Comparison of ENCODE assay signal across 24 cellular contexts in the genomic region with DNA sequence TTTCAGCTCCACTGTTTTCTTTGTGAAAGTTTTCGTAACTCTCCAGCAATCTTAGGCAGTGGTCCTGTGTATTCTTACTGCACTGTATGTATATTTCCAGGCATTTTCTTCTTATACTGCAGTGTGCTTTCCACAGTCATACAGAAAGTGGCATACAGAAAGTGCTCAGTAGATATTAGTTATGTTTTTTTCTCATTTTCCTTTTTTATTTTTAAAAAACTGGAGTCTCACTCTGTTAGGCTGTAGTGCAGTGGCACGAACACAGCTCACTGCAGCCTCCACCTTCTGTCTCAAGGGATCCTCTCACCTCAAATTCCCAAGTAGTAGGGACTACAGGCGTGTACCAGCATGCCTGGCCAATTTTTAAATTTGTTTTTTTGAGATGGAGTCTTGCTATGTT.
DNase-seq lines count a peak whose midpoint lies in the region; ATAC-seq and TF ChIP-seq lines count a peak whose summit lies in the region.
"Had no signal": no experiment of that assay in that cellular context is flagged by ENCODE, and none has a peak within 500 bp of the region (broad histone marks: within the 10 kb centered on the region; RNA-seq: fewer than 3 reads in every experiment).

No MANE protein-coding gene starts in this region.

- intact Hi-C loops in activated CD4-positive, alpha-beta T cell treated with anti-CD3 and anti-CD28 coated beads for 36 hours (cut with DNase I, micrococcal nuclease), result no loop called here
- intact Hi-C loops in left lung (cut with DNase I), result no loop called here

- peak; percentile 39 for ATAC-seq in activated CD4-positive, alpha-beta T cell treated with anti-CD3 and anti-CD28 coated beads for 36 hours
- ATAC-seq in HG02642 (IDR thresholded peaks at IDR 0.05; ENCODE audit: poor library complexity, unreplicated experiment) (peak; percentile 55), left lung (no peak)
- ATAC-seq: left cardiac atrium had no signal

- peaks cover 1% of the 10 kb centered on the region for H3K36me3 Mint-ChIP-seq in activated CD4-positive, alpha-beta T cell treated with anti-CD3 and anti-CD28 coated beads for 36 hours (ENCODE audit: low read depth)
- H3K36me3 Mint-ChIP-seq in neural progenitor cell, result no peaks in the 10 kb centered on the region

- DNase-seq in activated CD4-positive, alpha-beta T cell treated with anti-CD3 and anti-CD28 coated beads for 36 hours, result no peak
- no peak for DNase-seq in activated CD4-positive, alpha-beta T cell treated with anti-CD3 and anti-CD28 coated beads, Interleukin-2, amount 50 U/mL, for 48 hours
- DNase-seq in NCI-H2171 treated with DMSO at 0.1 percent for 48 hours (lab: John Stamatoyannopoulos, UW) (peak; percentile 52), neural progenitor cell (ENCODE audit: low spot score) (no peak), putamen (ENCODE audit: low spot score) (no peak), left lung (no peak), NOMO-1 (lab: John Stamatoyannopoulos, UW; ENCODE audit: unreplicated experiment in 2 of 2) (no peak)
- DNase-seq: 8988T; activated CD4-positive, alpha-beta T cell treated with anti-CD3 and anti-CD28 coated beads, Interleukin-2, amount 10 ng/mL, durations not matched to agents 24 days and 14 days; activated naive CD4-positive, alpha-beta T cell treated with Interleukin-2 at 50 U/mL for 16 hours; effector CD8-positive, alpha-beta T cell; GOT3; left cardiac atrium; midbrain; NCI-H1092; NCI-H2029 treated with DMSO at 0.1 percent for 48 hours; NCI-H524; small intestine; stimulated activated CD4-positive, alpha-beta T cell treated with anti-CD3 and anti-CD28 coated beads, Interleukin-4, amount 100 ng/mL, for 24 hours; SW 1271; uterus had no signal

- no peaks in the 10 kb centered on the region for H3K79me2 ChIP-seq in neural progenitor cell (ENCODE audit: low read depth)

- no peaks in the 10 kb centered on the region for H3K36me3 ChIP-seq in neural progenitor cell
- H3K36me3 ChIP-seq in left lung, result no peaks in the 10 kb centered on the region
- H3K36me3 ChIP-seq: uterus had no signal

- peaks cover 18% of the 10 kb centered on the region for H3K4me1 Mint-ChIP-seq in activated CD4-positive, alpha-beta T cell treated with anti-CD3 and anti-CD28 coated beads for 36 hours
- H3K4me1 Mint-ChIP-seq in neural progenitor cell, result no peaks in the 10 kb centered on the region

- H3K27ac Mint-ChIP-seq in activated CD4-positive, alpha-beta T cell treated with anti-CD3 and anti-CD28 coated beads for 36 hours, result no peak overlapping the region
- H3K27ac Mint-ChIP-seq in neural progenitor cell, result no peak overlapping the region
- H3K27ac Mint-ChIP-seq: activated CD4-positive, alpha-beta T cell treated with anti-CD3 and anti-CD28 coated beads, Interleukin-2, amount 10 ng/mL, durations not matched to agents 24 days and 14 days had no signal

- H3K27me3 ChIP-seq in neural progenitor cell (no peaks in the 10 kb centered on the region), left lung (no peaks in the 10 kb centered on the region)
- H3K27me3 ChIP-seq: uterus had no signal

- H3K9me3 ChIP-seq in neural progenitor cell (ENCODE audit: low read depth) (no peaks in the 10 kb centered on the region), left lung (no peaks in the 10 kb centered on the region)
- H3K9me3 ChIP-seq: uterus had no signal

- H3K4me1 ChIP-seq in neural progenitor cell, result peaks cover 10% of the 10 kb centered on the region
- peaks cover 0 to 12% of the 10 kb centered on the region in 2 donors for H3K4me1 ChIP-seq in left lung
- H3K4me1 ChIP-seq: uterus had no signal

- H2AFZ ChIP-seq in neural progenitor cell (replicated peaks), result no peak overlapping the region

- no peak overlapping the region for H3K4me3 Mint-ChIP-seq in activated CD4-positive, alpha-beta T cell treated with anti-CD3 and anti-CD28 coated beads for 36 hours
- no peak overlapping the region for H3K4me3 Mint-ChIP-seq in neural progenitor cell
- H3K4me3 Mint-ChIP-seq: activated CD4-positive, alpha-beta T cell treated with anti-CD3 and anti-CD28 coated beads, Interleukin-2, amount 10 ng/mL, durations not matched to agents 24 days and 14 days; neural crest cell had no signal

- no peaks in the 10 kb centered on the region for H3K9me3 Mint-ChIP-seq in activated CD4-positive, alpha-beta T cell treated with anti-CD3 and anti-CD28 coated beads for 36 hours (ENCODE audit: low read depth)
- H3K9me3 Mint-ChIP-seq in neural progenitor cell, result no peaks in the 10 kb centered on the region
- H3K9me3 Mint-ChIP-seq: neural crest cell had no signal

- POLR2A ChIA-PET in activated CD4-positive, alpha-beta T cell treated with anti-CD3 and anti-CD28 coated beads for 36 hours (lab: Charles Lee), result no interaction called here

- no peak overlapping the region for H3K9ac ChIP-seq in neural progenitor cell
- H3K9ac ChIP-seq: KMS-11 had no signal

- TF ChIP-seq CTCF in neural progenitor cell (IDR thresholded peaks at IDR 0.05) (no peak), left lung (IDR thresholded peaks at IDR 0.05) (no peak)

- H3K4me3 ChIP-seq in neural progenitor cell, result no peak overlapping the region
- H3K4me3 ChIP-seq in left lung, result no peak overlapping the region
- H3K4me3 ChIP-seq: uterus had no signal

- no peak overlapping the region for H3K4me2 ChIP-seq in neural progenitor cell
- H3K4me2 ChIP-seq: KMS-11 had no signal

- no peaks in the 10 kb centered on the region for H3F3A ChIP-seq in neural progenitor cell (ENCODE audit: low read depth)

- no peaks in the 10 kb centered on the region for H4K20me1 ChIP-seq in neural progenitor cell (ENCODE audit: low read depth)

- CTCF ChIA-PET in activated CD4-positive, alpha-beta T cell treated with anti-CD3 and anti-CD28 coated beads for 36 hours (lab: Charles Lee), result no interaction called here

- no peaks in the 10 kb centered on the region for H3K27me3 Mint-ChIP-seq in activated CD4-positive, alpha-beta T cell treated with anti-CD3 and anti-CD28 coated beads for 36 hours
- H3K27me3 Mint-ChIP-seq in neural progenitor cell (ENCODE audit: insufficient read depth, low read depth), result no peaks in the 10 kb centered on the region
- H3K27me3 Mint-ChIP-seq: activated CD4-positive, alpha-beta T cell treated with anti-CD3 and anti-CD28 coated beads, Interleukin-2, amount 10 ng/mL, durations not matched to agents 24 days and 14 days had no signal

- peak overlapping the region; percentile 5 for H3K27ac ChIP-seq in neural progenitor cell
- H3K27ac ChIP-seq in left lung, result no peak overlapping the region
- H3K27ac ChIP-seq: KMS-11, uterus had no signal
